ENCODE assay signal across 18 cellular contexts in genomic region chr6:144561455-144562043, GRCh38.
DNase-seq lines count a peak whose midpoint lies in the region; ATAC-seq lines count a peak whose summit lies in the region.
"Had no signal": no experiment of that assay in that cellular context is flagged by ENCODE, and none has a peak within 500 bp of the region (broad histone marks: within the 10 kb centered on the region; RNA-seq: fewer than 3 reads in every experiment).

No MANE protein-coding gene starts in this region.

- peak; percentile 24 for ATAC-seq in activated CD8-positive, alpha-beta memory T cell treated with anti-CD3 and anti-CD28 coated beads, Interleukin-2, amount 10 ng/mL, durations not matched to agents 7 days and 5 days
- peak; percentile 28 for ATAC-seq in stimulated activated naive CD8-positive, alpha-beta T cell treated with anti-CD3 and anti-CD28 coated beads, Interleukin-15, Interleukin-2, amounts not matched to agents 100 U/mL and 50 U/mL, for 24 hours
- ATAC-seq: GM23338, Right ventricle myocardium inferior had no signal

- H3K36me3 ChIP-seq in KOPT-K1 (ENCODE audit: insufficient read depth, low read length), result peaks cover 31% of the 10 kb centered on the region

- no peak for DNase-seq in activated CD8-positive, alpha-beta memory T cell treated with anti-CD3 and anti-CD28 coated beads, Interleukin-2, amount 10 ng/mL, durations not matched to agents 7 days and 5 days
- no peak for DNase-seq in activated CD8-positive, alpha-beta memory T cell treated with anti-CD3 and anti-CD28 coated beads, Interleukin-2, amount 50 U/mL, for 48 hours
- no peak for DNase-seq in activated T-helper 1 cell treated with anti-CD3 and anti-CD28 coated beads, Interleukin-12 subunit alpha, Interleukin-12 subunit beta, Interleukin-2, Interleukin-4 antibody, amounts not matched to agents 30 ng/mL and 10 ng/mL and 1 ng/mL, durations not matched to agents 14 hours and 24 hours and 36 hours (ENCODE audit: low spot score)
- DNase-seq in stimulated activated naive CD8-positive, alpha-beta T cell treated with anti-CD3 and anti-CD28 coated beads, Interleukin-15, Interleukin-2, amounts not matched to agents 100 U/mL and 50 U/mL, for 24 hours, result no peak
- no peak for DNase-seq in NCI-H1694 (lab: John Stamatoyannopoulos, UW)
- no peak for DNase-seq in MV-4-11 (lab: John Stamatoyannopoulos, UW)
- DNase-seq: C1 segment of cervical spinal cord, DMS 273 treated with DMSO at 0.1 percent for 48 hours, GF-D8, KBM-7, NCI-H1048, NCI-H146, NCI-H2081 treated with DMSO at 0.1 percent for 48 hours, NCI-H524, Peyer's patch had no signal

- intact Hi-C loops in activated T-helper 1 cell treated with anti-CD3 and anti-CD28 coated beads, Interleukin-12 subunit alpha, Interleukin-12 subunit beta, Interleukin-2, Interleukin-4 antibody, amounts not matched to agents 30 ng/mL and 10 ng/mL and 1 ng/mL, durations not matched to agents 14 hours and 24 hours and 36 hours (cut with micrococcal nuclease), result loop anchor here (1.0 to 5.0 kb wide), 3 partner anchors 209 to 464 kb away; partner anchors contain the start of gene SF3B5

- no peaks in the 10 kb centered on the region for H3K9me3 Mint-ChIP-seq in activated CD8-positive, alpha-beta memory T cell treated with anti-CD3 and anti-CD28 coated beads, Interleukin-2, amount 10 ng/mL, durations not matched to agents 7 days and 5 days (ENCODE audit: low read depth)
- peaks cover 3% of the 10 kb centered on the region for H3K9me3 Mint-ChIP-seq in activated T-helper 1 cell treated with anti-CD3 and anti-CD28 coated beads, Interleukin-12 subunit alpha, Interleukin-12 subunit beta, Interleukin-2, Interleukin-4 antibody, amounts not matched to agents 30 ng/mL and 10 ng/mL and 1 ng/mL, durations not matched to agents 14 hours and 24 hours and 36 hours
- H3K9me3 Mint-ChIP-seq: GM23338 had no signal

- peaks cover 30% of the 10 kb centered on the region for H3K36me3 Mint-ChIP-seq in activated CD8-positive, alpha-beta memory T cell treated with anti-CD3 and anti-CD28 coated beads, Interleukin-2, amount 10 ng/mL, durations not matched to agents 7 days and 5 days
- H3K36me3 Mint-ChIP-seq in activated T-helper 1 cell treated with anti-CD3 and anti-CD28 coated beads, Interleukin-12 subunit alpha, Interleukin-12 subunit beta, Interleukin-2, Interleukin-4 antibody, amounts not matched to agents 30 ng/mL and 10 ng/mL and 1 ng/mL, durations not matched to agents 14 hours and 24 hours and 36 hours (ENCODE audit: low read depth), result peaks cover 20% of the 10 kb centered on the region

- H3K27ac Mint-ChIP-seq in activated CD8-positive, alpha-beta memory T cell treated with anti-CD3 and anti-CD28 coated beads, Interleukin-2, amount 10 ng/mL, durations not matched to agents 7 days and 5 days, result peak overlapping the region; percentile 81
- peak overlapping the region; percentile 35 for H3K27ac Mint-ChIP-seq in activated T-helper 1 cell treated with anti-CD3 and anti-CD28 coated beads, Interleukin-12 subunit alpha, Interleukin-12 subunit beta, Interleukin-2, Interleukin-4 antibody, amounts not matched to agents 30 ng/mL and 10 ng/mL and 1 ng/mL, durations not matched to agents 14 hours and 24 hours and 36 hours
- H3K27ac Mint-ChIP-seq: GM23338 had no signal

- H3K4me3 Mint-ChIP-seq in activated CD8-positive, alpha-beta memory T cell treated with anti-CD3 and anti-CD28 coated beads, Interleukin-2, amount 10 ng/mL, durations not matched to agents 7 days and 5 days, result no peak overlapping the region
- no peak overlapping the region for H3K4me3 Mint-ChIP-seq in activated T-helper 1 cell treated with anti-CD3 and anti-CD28 coated beads, Interleukin-12 subunit alpha, Interleukin-12 subunit beta, Interleukin-2, Interleukin-4 antibody, amounts not matched to agents 30 ng/mL and 10 ng/mL and 1 ng/mL, durations not matched to agents 14 hours and 24 hours and 36 hours
- H3K4me3 Mint-ChIP-seq: GM23338 had no signal

- H3K4me1 Mint-ChIP-seq in activated CD8-positive, alpha-beta memory T cell treated with anti-CD3 and anti-CD28 coated beads, Interleukin-2, amount 10 ng/mL, durations not matched to agents 7 days and 5 days, result peaks cover 24% of the 10 kb centered on the region
- peaks cover 31% of the 10 kb centered on the region for H3K4me1 Mint-ChIP-seq in activated T-helper 1 cell treated with anti-CD3 and anti-CD28 coated beads, Interleukin-12 subunit alpha, Interleukin-12 subunit beta, Interleukin-2, Interleukin-4 antibody, amounts not matched to agents 30 ng/mL and 10 ng/mL and 1 ng/mL, durations not matched to agents 14 hours and 24 hours and 36 hours (ENCODE audit: low read depth)
- H3K4me1 Mint-ChIP-seq: GM23338 had no signal

- H3K27me3 Mint-ChIP-seq in activated CD8-positive, alpha-beta memory T cell treated with anti-CD3 and anti-CD28 coated beads, Interleukin-2, amount 10 ng/mL, durations not matched to agents 7 days and 5 days, result no peaks in the 10 kb centered on the region
- H3K27me3 Mint-ChIP-seq in activated T-helper 1 cell treated with anti-CD3 and anti-CD28 coated beads, Interleukin-12 subunit alpha, Interleukin-12 subunit beta, Interleukin-2, Interleukin-4 antibody, amounts not matched to agents 30 ng/mL and 10 ng/mL and 1 ng/mL, durations not matched to agents 14 hours and 24 hours and 36 hours (ENCODE audit: insufficient read depth), result no peaks in the 10 kb centered on the region

- H3K9me3 ChIP-seq in KOPT-K1 (ENCODE audit: insufficient read depth, low read length, poor library complexity, severe bottlenecking), result peaks cover 6% of the 10 kb centered on the region
- H3K9me3 ChIP-seq: Peyer's patch had no signal

- CTCF ChIA-PET in activated CD8-positive, alpha-beta memory T cell treated with anti-CD3 and anti-CD28 coated beads, Interleukin-2, amount 10 ng/mL, durations not matched to agents 7 days and 5 days (lab: Charles Lee), result interaction anchor here (1.1 kb wide), 1 partner anchor 17 kb away, joined by 3 read pairs; no protein-coding TSS in a partner anchor

- H3K27ac ChIP-seq in KOPT-K1 (ENCODE audit: low read depth, low read length, poor library complexity, severe bottlenecking), result peak overlapping the region; percentile 55
- H3K27ac ChIP-seq: Peyer's patch had no signal
